1 cellular context compared by ENCODE assay signal in the genomic region with DNA sequence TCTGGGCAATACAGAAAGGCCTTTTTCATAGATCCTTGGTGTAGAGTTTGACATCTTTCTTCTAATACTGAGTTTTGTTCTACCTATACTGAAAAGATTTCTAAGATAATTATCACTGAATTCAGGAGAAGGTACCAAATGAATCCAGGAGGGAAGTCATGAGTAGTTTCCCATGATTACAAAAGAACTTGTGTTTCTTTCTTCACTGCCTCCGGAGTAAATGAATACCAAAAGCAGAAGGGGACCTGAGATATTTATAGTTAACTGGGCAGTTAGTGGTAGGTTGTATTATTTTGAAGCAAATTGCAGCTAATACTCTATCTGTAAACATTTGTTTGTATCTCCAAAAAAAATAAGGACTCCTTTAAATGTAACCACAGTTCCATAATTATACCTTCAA.
TF ChIP-seq lines count a peak whose summit lies in the region.

No MANE protein-coding gene starts in this region.

TF ChIP-seq in HCT116, 20 proteins besides CTCF, POLR2A, EP300 and RAD21 (continued from another document):
- TF ChIP-seq, protein P1, sequence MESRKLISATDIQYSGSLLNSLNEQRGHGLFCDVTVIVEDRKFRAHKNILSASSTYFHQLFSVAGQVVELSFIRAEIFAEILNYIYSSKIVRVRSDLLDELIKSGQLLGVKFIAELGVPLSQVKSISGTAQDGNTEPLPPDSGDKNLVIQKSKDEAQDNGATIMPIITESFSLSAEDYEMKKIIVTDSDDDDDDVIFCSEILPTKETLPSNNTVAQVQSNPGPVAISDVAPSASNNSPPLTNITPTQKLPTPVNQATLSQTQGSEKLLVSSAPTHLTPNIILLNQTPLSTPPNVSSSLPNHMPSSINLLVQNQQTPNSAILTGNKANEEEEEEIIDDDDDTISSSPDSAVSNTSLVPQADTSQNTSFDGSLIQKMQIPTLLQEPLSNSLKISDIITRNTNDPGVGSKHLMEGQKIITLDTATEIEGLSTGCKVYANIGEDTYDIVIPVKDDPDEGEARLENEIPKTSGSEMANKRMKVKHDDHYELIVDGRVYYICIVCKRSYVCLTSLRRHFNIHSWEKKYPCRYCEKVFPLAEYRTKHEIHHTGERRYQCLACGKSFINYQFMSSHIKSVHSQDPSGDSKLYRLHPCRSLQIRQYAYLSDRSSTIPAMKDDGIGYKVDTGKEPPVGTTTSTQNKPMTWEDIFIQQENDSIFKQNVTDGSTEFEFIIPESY (IDR thresholded peaks at IDR 0.05; ENCODE audit: extremely low read depth, insufficient replicate concordance, low read length), result no peak
- no peak for TF ChIP-seq EZH2phosphoT487 (IDR thresholded peaks at IDR 0.05; ENCODE audit: borderline replicate concordance)
- no peak for TF ChIP-seq YY1 (IDR thresholded peaks at IDR 0.05; ENCODE audit: extremely low read depth, insufficient replicate concordance, low read depth, low read length)
- no peak for TF ChIP-seq SRF (IDR thresholded peaks at IDR 0.05; ENCODE audit: low read depth)
- TF ChIP-seq FOSL1 (IDR thresholded peaks at IDR 0.05; ENCODE audit: low read depth), result no peak
- no peak for TF ChIP-seq ELF1 (IDR thresholded peaks at IDR 0.05; ENCODE audit: borderline replicate concordance, low read depth)
TF ChIP-seq in HCT116: peak in this region for 0.
